In genomic region chr15:26314577-26314976, GRCh38 we compare ENCODE assay signal across 1 cellular context.
TF ChIP-seq lines count a peak whose summit lies in the region.

No MANE protein-coding gene starts in this region.

TF ChIP-seq in H1, 55 proteins besides CTCF, POLR2A, EP300 and RAD21 (continued from another document):
- TF ChIP-seq CHD7 (IDR thresholded peaks at IDR 0.05; ENCODE audit: insufficient replicate concordance, low read length) (no peak), CHD1 (IDR thresholded peaks at IDR 0.05; ENCODE audit: low read depth, low read length) (no peak), POLR2AphosphoS5 (IDR thresholded peaks at IDR 0.05; ENCODE audit: low read depth, low read length) (no peak), BACH1 (IDR thresholded peaks at IDR 0.05; ENCODE audit: low read length) (no peak)
